In the genomic region with DNA sequence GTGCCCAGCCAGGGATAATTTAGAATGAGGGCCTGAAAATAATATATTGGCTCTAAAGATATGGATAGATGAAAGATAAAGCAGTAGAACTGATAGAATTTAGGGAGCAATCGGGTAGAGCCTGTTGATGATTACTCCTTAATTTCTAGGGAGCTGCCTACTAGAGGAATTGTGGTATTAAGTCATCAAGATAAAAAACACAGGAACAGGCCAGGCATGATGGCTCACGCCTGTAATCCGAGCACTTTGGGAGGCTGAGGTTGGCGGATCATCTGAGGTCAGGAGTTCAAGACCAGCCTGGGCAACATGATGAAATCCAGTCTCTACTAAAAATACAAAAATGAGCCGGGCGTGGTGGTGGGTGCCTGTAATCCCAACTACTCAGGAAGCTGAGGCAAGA, we compare ENCODE assay signal across 1 cellular context.
TF ChIP-seq lines count a peak whose summit lies in the region.

No MANE protein-coding gene starts in this region.

TF ChIP-seq in IMR-90, 13 proteins besides CTCF, POLR2A, EP300 and RAD21 (continued from another document):
- TF ChIP-seq ELK1 (IDR thresholded peaks at IDR 0.05; ENCODE audit: borderline replicate concordance, low read depth, low read length) = no peak
